ENCODE assay signal across 28 cellular contexts in the genomic region with DNA sequence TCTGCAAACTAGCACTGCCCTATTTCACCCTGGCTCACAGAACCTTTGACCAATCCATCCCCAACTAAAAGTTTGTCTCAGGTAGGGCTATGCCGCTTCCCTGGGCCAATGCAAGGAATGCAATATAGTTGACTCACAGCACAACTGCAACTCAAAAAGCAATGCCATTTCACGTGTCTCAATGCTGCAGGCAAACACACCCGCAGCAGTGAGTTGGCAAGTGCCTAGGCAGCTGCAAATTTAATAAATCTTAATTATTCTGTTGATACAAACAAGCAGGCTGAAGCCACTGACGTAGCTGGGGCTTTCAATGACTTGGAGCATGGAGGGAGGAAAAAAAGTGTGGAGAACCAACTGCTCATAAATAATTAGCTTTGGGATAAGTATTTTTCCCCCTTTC.
"Had no signal": no experiment of that assay in that cellular context is flagged by ENCODE, and none has a peak within 500 bp of the region (broad histone marks: within the 10 kb centered on the region; RNA-seq: fewer than 3 reads in every experiment).

No MANE protein-coding gene starts in this region.

- DNase-seq: dermis blood vessel endothelial cell; effector memory CD4-positive, alpha-beta T cell; foreskin fibroblast; heart left ventricle; kidney; mucosa of descending colon; naive B cell; stimulated activated CD4-positive, alpha-beta T cell treated with anti-CD3 and anti-CD28 coated beads, Interleukin-2, amount 100 ng/mL, for 24 hours; stimulated activated CD4-positive, alpha-beta T cell treated with anti-CD3 and anti-CD28 coated beads, Interleukin-4, amount 100 ng/mL, for 4 hours; stimulated activated naive B cell treated with anti-CD40 and anti-IgM and Interleukin-4, amounts not matched to agents 10 μg/mL and 1 μg/mL and 100 μg/mL, for 72 hours; transverse colon had no signal

- H3K4me1 ChIP-seq: neural progenitor cell, parathyroid adenoma, right atrium auricular region, vagina had no signal

- H3K27me3 Mint-ChIP-seq: memory B cell; naive B cell; natural killer cell treated with Interleukin-12 subunit alpha and Interleukin-12 subunit beta and Interleukin-15 and Interleukin-18, amount 100 ng/mL, for 72 hours; stimulated activated naive B cell treated with anti-CD40 and anti-IgM and Interleukin-4, amounts not matched to agents 10 μg/mL and 1 μg/mL and 100 μg/mL, for 72 hours; stimulated activated naive CD8-positive, alpha-beta T cell treated with anti-CD3 and anti-CD28 coated beads, Interleukin-15, Interleukin-2, amounts not matched to agents 100 ng/mL and 50 ng/mL, for 24 hours had no signal

- H3K9me3 ChIP-seq: gastroesophageal sphincter, heart left ventricle, mucosa of descending colon, right atrium auricular region, suprapubic skin, transverse colon, vagina had no signal

- H3K4me3 ChIP-seq: coronary artery, gastroesophageal sphincter, heart left ventricle, hepatocyte, lung, mucosa of descending colon, neural progenitor cell, right atrium auricular region, suprapubic skin, transverse colon, vagina had no signal

- H3K9me3 Mint-ChIP-seq: memory B cell; naive B cell; natural killer cell treated with Interleukin-12 subunit alpha and Interleukin-12 subunit beta and Interleukin-15 and Interleukin-18, amount 100 ng/mL, for 72 hours; neural progenitor cell; stimulated activated naive B cell treated with anti-CD40 and anti-IgM and Interleukin-4, amounts not matched to agents 10 μg/mL and 1 μg/mL and 100 μg/mL, for 72 hours; stimulated activated naive CD8-positive, alpha-beta T cell treated with anti-CD3 and anti-CD28 coated beads, Interleukin-15, Interleukin-2, amounts not matched to agents 100 ng/mL and 50 ng/mL, for 24 hours had no signal

- H3K36me3 ChIP-seq: neural progenitor cell, transverse colon had no signal

- H3K27ac Mint-ChIP-seq: memory B cell; natural killer cell treated with Interleukin-12 subunit alpha and Interleukin-12 subunit beta and Interleukin-15 and Interleukin-18, amount 100 ng/mL, for 72 hours; neural progenitor cell; progenitor cell of endocrine pancreas; stimulated activated naive B cell treated with anti-CD40 and anti-IgM and Interleukin-4, amounts not matched to agents 10 μg/mL and 1 μg/mL and 100 μg/mL, for 72 hours; stimulated activated naive CD8-positive, alpha-beta T cell treated with anti-CD3 and anti-CD28 coated beads, Interleukin-15, Interleukin-2, amounts not matched to agents 100 ng/mL and 50 ng/mL, for 24 hours had no signal

- ATAC-seq: esophagus mucosa; gastroesophageal sphincter; heart left ventricle; left lobe of liver; mucosa of descending colon; natural killer cell treated with Interleukin-12 subunit alpha and Interleukin-12 subunit beta and Interleukin-15 and Interleukin-18, amount 100 ng/mL, for 72 hours; sciatic nerve; stimulated activated naive B cell treated with anti-CD40 and anti-IgM and Interleukin-4, amounts not matched to agents 10 μg/mL and 1 μg/mL and 100 μg/mL, for 72 hours had no signal

- H3K27me3 ChIP-seq: gastroesophageal sphincter, heart left ventricle, hepatocyte, neural progenitor cell, right atrium auricular region, suprapubic skin, transverse colon, vagina had no signal

- H3K9ac ChIP-seq: neural progenitor cell, parathyroid adenoma had no signal

- H3K36me3 Mint-ChIP-seq: natural killer cell treated with Interleukin-12 subunit alpha and Interleukin-12 subunit beta and Interleukin-15 and Interleukin-18, amount 100 ng/mL, for 72 hours; neural progenitor cell had no signal

- H3K4me3 Mint-ChIP-seq: memory B cell; naive B cell; natural killer cell treated with Interleukin-12 subunit alpha and Interleukin-12 subunit beta and Interleukin-15 and Interleukin-18, amount 100 ng/mL, for 72 hours; neural progenitor cell; stimulated activated naive B cell treated with anti-CD40 and anti-IgM and Interleukin-4, amounts not matched to agents 10 μg/mL and 1 μg/mL and 100 μg/mL, for 72 hours; stimulated activated naive CD8-positive, alpha-beta T cell treated with anti-CD3 and anti-CD28 coated beads, Interleukin-15, Interleukin-2, amounts not matched to agents 100 ng/mL and 50 ng/mL, for 24 hours had no signal

- H3K27ac ChIP-seq: coronary artery, epithelial cell of prostate, gastroesophageal sphincter, heart left ventricle, hepatocyte, neural progenitor cell, parathyroid adenoma, right atrium auricular region, suprapubic skin, transverse colon, vagina had no signal

- H3K4me2 ChIP-seq: hepatocyte, neural progenitor cell had no signal
